8 cellular contexts compared by ENCODE assay signal in genomic region chr1:171741872-171742576, GRCh38. TPM values are rescaled to one million over a fixed set of nuclear protein-coding genes. Genes with fewer than 3 reads are reported as not detected.
DNase-seq lines count a peak whose midpoint lies in the region; ATAC-seq and TF ChIP-seq lines count a peak whose summit lies in the region.

VAMP4 (minus strand) TSS chr1:171742065; CDS start chr1:171738414, 3,651 bp downstream.

- TF ChIP-seq RAD21 in Ishikawa (IDR thresholded peaks at IDR 0.05; ENCODE audit: low read depth) = no peak

- peak; percentile 92 for ATAC-seq in GM21619 (IDR thresholded peaks at IDR 0.05; ENCODE audit: unreplicated experiment)

- peak within 1 kb of the TSS; percentile 99 for H3K9ac ChIP-seq in muscle layer of colon (ENCODE audit: low read length)

- DNase-seq in DMS53 treated with DMSO at 0.1 percent for 48 hours (lab: John Stamatoyannopoulos, UW; ENCODE audit: unreplicated experiment) = peak; percentile 85
- peak; percentile 91 to 92 for DNase-seq in activated T-cell treated with anti-CD3 and anti-CD28 coated beads, Interleukin-2, amount 50 U/mL, for 48 hours
- peak; percentile 62 to 66 for DNase-seq in stimulated activated CD8-positive, alpha-beta memory T cell treated with anti-CD3 and anti-CD28 coated beads, Interleukin-7, amount 100 ng/mL, for 1 hour (ENCODE audit: low read depth in 2 of 2)

- H3K36me3 ChIP-seq in esophagus (ENCODE audit: control insufficient read depth in 2 of 2, insufficient read depth in 2 of 2, low read length in 1 of 2) (peaks cover 0 to under 1% of the 10 kb centered on the region in 2 donors), muscle layer of colon (ENCODE audit: insufficient read depth, low read length) (peaks cover 3% of the 10 kb centered on the region)

- WGBS in esophagus, 2 donors = 0 to 1% methylated on average over 57 of the region's 57 CpGs

- H3K4me1 ChIP-seq in esophagus (ENCODE audit: control insufficient read depth in 2 of 2, insufficient read depth in 2 of 2, low read length in 1 of 2) = no peaks in the 10 kb centered on the region
- H3K4me1 ChIP-seq in muscle layer of colon (ENCODE audit: insufficient read depth, low read length) = peaks cover 18% of the 10 kb centered on the region

- H3K4me3 ChIP-seq in esophagus (ENCODE audit: low read depth in 1 of 2, low read length in 2 of 2) = peak within 1 kb of the TSS; percentile 86 to 87
- peak within 1 kb of the TSS; percentile 89 to 97 for H3K4me3 ChIP-seq in muscle layer of colon (ENCODE audit: low read depth in 1 of 2, low read length in 2 of 2)

- no peaks in the 10 kb centered on the region for H3K27me3 ChIP-seq in esophagus (ENCODE audit: control insufficient read depth in 1 of 2, insufficient read depth in 2 of 2, low read length in 2 of 2)
- H3K27me3 ChIP-seq in muscle layer of colon (ENCODE audit: control insufficient read depth in 1 of 2, insufficient read depth in 2 of 2, low read length in 2 of 2) = no peaks in the 10 kb centered on the region

- TF ChIP-seq EP300 in Ishikawa (IDR thresholded peaks at IDR 0.05; ENCODE audit: borderline replicate concordance) = peak; percentile 10; the same call in 1 of the 2 replicates

- no peaks in the 10 kb centered on the region for H3K9me3 ChIP-seq in esophagus (ENCODE audit: control insufficient read depth in 2 of 2, insufficient read depth in 1 of 2, low read depth in 1 of 2, low read length in 1 of 2)
- H3K9me3 ChIP-seq in muscle layer of colon (ENCODE audit: low read length) = no peaks in the 10 kb centered on the region

- peak within 1 kb of the TSS; percentile 96 to 100 for H3K27ac ChIP-seq in esophagus (ENCODE audit: low read depth in 2 of 2, low read length in 1 of 2)
- H3K27ac ChIP-seq in muscle layer of colon (ENCODE audit: low read depth, low read length) = peak within 1 kb of the TSS; percentile 82

TF ChIP-seq in Ishikawa, 13 proteins besides CTCF, POLR2A, EP300 and RAD21:
- peak; percentile 87 for TF ChIP-seq TAF1 (IDR thresholded peaks at IDR 0.05; ENCODE audit: low read depth)
- no peak for TF ChIP-seq TEAD4 (IDR thresholded peaks at IDR 0.05)
- TF ChIP-seq MAX (IDR thresholded peaks at IDR 0.05) = peak; percentile 43
- no peak for TF ChIP-seq ZBTB7A (IDR thresholded peaks at IDR 0.05; ENCODE audit: low read depth)
- TF ChIP-seq CREB1 (IDR thresholded peaks at IDR 0.05; ENCODE audit: low read depth) = no peak
- TF ChIP-seq USF1 (IDR thresholded peaks at IDR 0.05) = no peak
- TF ChIP-seq FOXM1 (IDR thresholded peaks at IDR 0.05; ENCODE audit: borderline replicate concordance, low read depth) = no peak
- TF ChIP-seq CEBPB (IDR thresholded peaks at IDR 0.05) = no peak
- TF ChIP-seq, protein P1, sequence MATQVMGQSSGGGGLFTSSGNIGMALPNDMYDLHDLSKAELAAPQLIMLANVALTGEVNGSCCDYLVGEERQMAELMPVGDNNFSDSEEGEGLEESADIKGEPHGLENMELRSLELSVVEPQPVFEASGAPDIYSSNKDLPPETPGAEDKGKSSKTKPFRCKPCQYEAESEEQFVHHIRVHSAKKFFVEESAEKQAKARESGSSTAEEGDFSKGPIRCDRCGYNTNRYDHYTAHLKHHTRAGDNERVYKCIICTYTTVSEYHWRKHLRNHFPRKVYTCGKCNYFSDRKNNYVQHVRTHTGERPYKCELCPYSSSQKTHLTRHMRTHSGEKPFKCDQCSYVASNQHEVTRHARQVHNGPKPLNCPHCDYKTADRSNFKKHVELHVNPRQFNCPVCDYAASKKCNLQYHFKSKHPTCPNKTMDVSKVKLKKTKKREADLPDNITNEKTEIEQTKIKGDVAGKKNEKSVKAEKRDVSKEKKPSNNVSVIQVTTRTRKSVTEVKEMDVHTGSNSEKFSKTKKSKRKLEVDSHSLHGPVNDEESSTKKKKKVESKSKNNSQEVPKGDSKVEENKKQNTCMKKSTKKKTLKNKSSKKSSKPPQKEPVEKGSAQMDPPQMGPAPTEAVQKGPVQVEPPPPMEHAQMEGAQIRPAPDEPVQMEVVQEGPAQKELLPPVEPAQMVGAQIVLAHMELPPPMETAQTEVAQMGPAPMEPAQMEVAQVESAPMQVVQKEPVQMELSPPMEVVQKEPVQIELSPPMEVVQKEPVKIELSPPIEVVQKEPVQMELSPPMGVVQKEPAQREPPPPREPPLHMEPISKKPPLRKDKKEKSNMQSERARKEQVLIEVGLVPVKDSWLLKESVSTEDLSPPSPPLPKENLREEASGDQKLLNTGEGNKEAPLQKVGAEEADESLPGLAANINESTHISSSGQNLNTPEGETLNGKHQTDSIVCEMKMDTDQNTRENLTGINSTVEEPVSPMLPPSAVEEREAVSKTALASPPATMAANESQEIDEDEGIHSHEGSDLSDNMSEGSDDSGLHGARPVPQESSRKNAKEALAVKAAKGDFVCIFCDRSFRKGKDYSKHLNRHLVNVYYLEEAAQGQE (IDR thresholded peaks at IDR 0.05; ENCODE audit: low read depth) = no peak
- TF ChIP-seq YY1 (IDR thresholded peaks at IDR 0.05; ENCODE audit: low read depth) = peak; percentile 81
- TF ChIP-seq EGR1 (IDR thresholded peaks at IDR 0.05) = peak; percentile 35; the same call in 1 of the 2 replicates
- no peak for TF ChIP-seq NFIC (IDR thresholded peaks at IDR 0.05)
- peak; percentile 43; the same call in 1 of the 2 replicates for TF ChIP-seq TCF12 (IDR thresholded peaks at IDR 0.05; ENCODE audit: low read depth)

TF ChIP-seq in PFSK-1, 5 proteins besides CTCF, POLR2A, EP300 and RAD21:
- TF ChIP-seq FOXP2 (optimal IDR thresholded peaks at IDR 0.05; ENCODE audit: borderline replicate concordance, extremely low read depth, extremely low read length, insufficient read depth) (peak; percentile 83), TAF1 (IDR thresholded peaks at IDR 0.05; ENCODE audit: borderline replicate concordance, insufficient read depth, low read length) (peak; percentile 83), POLR2AphosphoS5 (IDR thresholded peaks at IDR 0.05; ENCODE audit: low read depth, low read length) (peak; percentile 90), SIN3A (IDR thresholded peaks at IDR 0.05; ENCODE audit: borderline replicate concordance, insufficient read depth, low read length) (no peak)
- TF ChIP-seq, protein P1 (IDR thresholded peaks at IDR 0.05; ENCODE audit: insufficient read depth in 1 of 2, low read depth in 2 of 2, low read length in 2 of 2) = 0 out of 4 replicates have a peak, but pooled peaks of 1 of the 2 experiments have one; percentile 53

RNA-seq across cellular contexts. Expression of gene VAMP4, which starts in this region (rescaled TPM):
- 7.1 TPM for polyA plus RNA-seq in PFSK-1 (2012; ENCODE audit: insufficient read length, low read depth)
- polyA plus RNA-seq in esophagus = 1 to 10 TPM; 5.0 to 5.5 TPM

Comparison
In these comparisons a context has a peak if more than half of its experiments do, and no peak if none do; other contexts are left out.
1. Peak in every context shown above with its lines: DNase-seq, ATAC-seq, H3K4me3 ChIP-seq and H3K27ac ChIP-seq.